24 cellular contexts compared by ENCODE assay signal in genomic region chr17:19736071-19736470, GRCh38. TPM values are rescaled to one million over a fixed set of nuclear protein-coding genes. Genes with fewer than 3 reads are reported as not detected.
"Had no signal": no experiment of that assay in that cellular context is flagged by ENCODE, and none has a peak within 500 bp of the region (broad histone marks: within the 10 kb centered on the region; RNA-seq: fewer than 3 reads in every experiment).

No MANE protein-coding gene starts in this region.

- DNase-seq: effector memory CD8-positive, alpha-beta T cell; gastrocnemius medialis; heart right ventricle; hypothalamus; lower lobe of right lung; stimulated activated CD4-positive, alpha-beta T cell treated with anti-CD3 and anti-CD28 coated beads, Interleukin-2, amount 100 ng/mL, for 24 hours; stimulated activated CD4-positive, alpha-beta T cell treated with anti-CD3 and anti-CD28 coated beads, Interleukin-4, amount 100 ng/mL, for 4 hours; stimulated activated naive B cell treated with anti-CD40 and anti-IgM and Interleukin-4, amounts not matched to agents 10 μg/mL and 1 μg/mL and 100 μg/mL, for 72 hours; stimulated activated naive CD8-positive, alpha-beta T cell treated with anti-CD3 and anti-CD28 coated beads, Interleukin-15, amount 100 ng/mL, for 72 hours; transverse colon; uterus had no signal

- ATAC-seq: effector memory CD8-positive, alpha-beta T cell; gastrocnemius medialis; heart right ventricle; left lobe of liver; lower lobe of right lung; sciatic nerve; stimulated activated naive B cell treated with anti-CD40 and anti-IgM and Interleukin-4, amounts not matched to agents 10 μg/mL and 1 μg/mL and 100 μg/mL, for 72 hours; stimulated activated naive CD8-positive, alpha-beta T cell treated with anti-CD3 and anti-CD28 coated beads, Interleukin-15, amount 100 ng/mL, for 72 hours had no signal

- H3K4me1 ChIP-seq: gastrocnemius medialis, uterus had no signal

- H3K4me3 ChIP-seq: esophagus muscularis mucosa, gastrocnemius medialis, heart right ventricle, lower lobe of right lung, ovary, thoracic aorta, transverse colon, uterus had no signal

- H3K36me3 ChIP-seq: esophagus muscularis mucosa, gastrocnemius medialis, heart right ventricle, lower lobe of right lung, ovary, thoracic aorta, transverse colon, uterus had no signal

- H3K27ac Mint-ChIP-seq: effector memory CD8-positive, alpha-beta T cell; memory B cell; mesothelial cell of epicardium; progenitor cell of endocrine pancreas had no signal

- H3K4me3 Mint-ChIP-seq: effector memory CD8-positive, alpha-beta T cell; memory B cell; mesothelial cell of epicardium; stimulated activated naive B cell treated with anti-CD40 and anti-IgM and Interleukin-4, amounts not matched to agents 10 μg/mL and 1 μg/mL and 100 μg/mL, for 72 hours; stimulated activated naive CD8-positive, alpha-beta T cell treated with anti-CD3 and anti-CD28 coated beads, Interleukin-15, amount 100 ng/mL, for 72 hours had no signal

- H3K9me3 Mint-ChIP-seq: effector memory CD8-positive, alpha-beta T cell; memory B cell; mesothelial cell of epicardium; stimulated activated naive B cell treated with anti-CD40 and anti-IgM and Interleukin-4, amounts not matched to agents 10 μg/mL and 1 μg/mL and 100 μg/mL, for 72 hours; stimulated activated naive CD8-positive, alpha-beta T cell treated with anti-CD3 and anti-CD28 coated beads, Interleukin-15, amount 100 ng/mL, for 72 hours had no signal

- H3K27me3 Mint-ChIP-seq: effector memory CD8-positive, alpha-beta T cell; memory B cell; stimulated activated naive CD8-positive, alpha-beta T cell treated with anti-CD3 and anti-CD28 coated beads, Interleukin-15, amount 100 ng/mL, for 72 hours had no signal

- H3K4me1 Mint-ChIP-seq: memory B cell; mesothelial cell of epicardium; stimulated activated naive B cell treated with anti-CD40 and anti-IgM and Interleukin-4, amounts not matched to agents 10 μg/mL and 1 μg/mL and 100 μg/mL, for 72 hours; stimulated activated naive CD8-positive, alpha-beta T cell treated with anti-CD3 and anti-CD28 coated beads, Interleukin-15, amount 100 ng/mL, for 72 hours had no signal

- H3K27me3 ChIP-seq: esophagus muscularis mucosa, gastrocnemius medialis, heart right ventricle, ovary, transverse colon, uterus had no signal

- H3K27ac ChIP-seq: epithelial cell of prostate, esophagus muscularis mucosa, gastrocnemius medialis, heart right ventricle, lower lobe of right lung, ovary, thoracic aorta, transverse colon, uterus had no signal

- H3K9me3 ChIP-seq: esophagus muscularis mucosa, gastrocnemius medialis, heart right ventricle, lower lobe of right lung, ovary, thoracic aorta, transverse colon, uterus had no signal

- H3K36me3 Mint-ChIP-seq: memory B cell; mesothelial cell of epicardium; stimulated activated naive B cell treated with anti-CD40 and anti-IgM and Interleukin-4, amounts not matched to agents 10 μg/mL and 1 μg/mL and 100 μg/mL, for 72 hours had no signal

RNA-seq across cellular contexts. Expression of gene ALDH3A1, which starts 12.0 kb away (rescaled TPM):
- total RNA-seq: fibroblast of villous mesenchyme, skeletal muscle tissue had no signal

RNA-seq across cellular contexts. Expression of gene SLC47A2, which starts 19.7 kb away (rescaled TPM):
- total RNA-seq: esophagus muscularis mucosa, fibroblast of villous mesenchyme, left lobe of liver, lower lobe of right lung, mesothelial cell of epicardium, progenitor cell of endocrine pancreas, sciatic nerve, skeletal muscle tissue, subcutaneous adipose tissue, thoracic aorta had no signal
- polyA plus RNA-seq: heart right ventricle, neural cell, ovary had no signal
